ENCODE assay signal across 21 cellular contexts in genomic region chr17:81125573-81126081, GRCh38. TPM values are rescaled to one million over a fixed set of nuclear protein-coding genes. Genes with fewer than 3 reads are reported as not detected.
A peak's percentile ranks its signal among the peaks of the same experiment; 100 is the strongest.
DNase-seq lines count a peak whose midpoint lies in the region; ATAC-seq, FAIRE-seq and TF ChIP-seq lines count a peak whose summit lies in the region.
"Had no signal": no experiment of that assay in that cellular context is flagged by ENCODE, and none has a peak within 500 bp of the region (broad histone marks: within the 10 kb centered on the region; RNA-seq: fewer than 3 reads in every experiment).

No MANE protein-coding gene starts in this region.

- H3K27me3 ChIP-seq in left ventricle myocardium inferior (ENCODE audit: low read depth) (peaks cover 30% of the 10 kb centered on the region), endodermal cell (ENCODE audit: control insufficient read depth, insufficient read depth, low read length, poor library complexity, severe bottlenecking) (no peaks in the 10 kb centered on the region)
- H3K27me3 ChIP-seq: body of pancreas, neural progenitor cell had no signal

- no peaks in the 10 kb centered on the region for H3K36me3 ChIP-seq in left ventricle myocardium inferior
- no peaks in the 10 kb centered on the region for H3K36me3 ChIP-seq in endodermal cell (ENCODE audit: control insufficient read depth, insufficient read depth, low read length)
- H3K36me3 ChIP-seq: neural progenitor cell, sigmoid colon had no signal

- TF ChIP-seq CTCF in left ventricle myocardium inferior (IDR thresholded peaks at IDR 0.05; ENCODE audit: borderline replicate concordance), result no peak
- no peak for TF ChIP-seq CTCF in endodermal cell (conservative IDR thresholded peaks at IDR 0.05)

- WGBS in endodermal cell (ENCODE audit: insufficient coverage in 1 of 2, insufficient read length in 1 of 2), 2 experiments, result 93 to 95% methylated on average over 4 to 14 of the region's 14 CpGs

- peaks cover 18% of the 10 kb centered on the region for H3K4me1 ChIP-seq in left ventricle myocardium inferior
- no peaks in the 10 kb centered on the region for H3K4me1 ChIP-seq in endodermal cell (ENCODE audit: control insufficient read depth, insufficient read depth, low read length)
- H3K4me1 ChIP-seq: body of pancreas, sigmoid colon had no signal

- no peak overlapping the region for H3K4me3 Mint-ChIP-seq in endodermal cell
- H3K4me3 Mint-ChIP-seq in T-helper 17 cell, result no peak overlapping the region
- H3K4me3 Mint-ChIP-seq: activated B cell treated with CpG ODN at 0.5 μM for 24 hours; activated CD8-positive, alpha-beta memory T cell treated with anti-CD3 and anti-CD28 coated beads, Interleukin-2, amount 10 ng/mL, durations not matched to agents 7 days and 5 days; activated naive CD4-positive, alpha-beta T cell treated with anti-CD3 and anti-CD28 coated beads, Interleukin-2, amount 10 ng/mL, durations not matched to agents 7 days and 5 days; neural progenitor cell had no signal

- H3K9ac ChIP-seq in endodermal cell (ENCODE audit: extremely low read depth, low read length, poor library complexity, severe bottlenecking), result no peak overlapping the region
- H3K9ac ChIP-seq: neural progenitor cell had no signal

- H3K4me1 Mint-ChIP-seq in endodermal cell (no peaks in the 10 kb centered on the region), T-helper 17 cell (no peaks in the 10 kb centered on the region)
- H3K4me1 Mint-ChIP-seq: activated B cell treated with CpG ODN at 0.5 μM for 24 hours; activated CD8-positive, alpha-beta memory T cell treated with anti-CD3 and anti-CD28 coated beads, Interleukin-2, amount 10 ng/mL, durations not matched to agents 7 days and 5 days; activated naive CD4-positive, alpha-beta T cell treated with anti-CD3 and anti-CD28 coated beads, Interleukin-2, amount 10 ng/mL, durations not matched to agents 7 days and 5 days had no signal

- DNase-seq in Right ventricle myocardium superior, result no peak
- DNase-seq in cardiac septum (ENCODE audit: low spot score), result no peak
- DNase-seq in RCC 7860 (ENCODE audit: low spot score), result peak; percentile 22
- DNase-seq in left ventricle myocardium inferior, result no peak
- DNase-seq in endodermal cell, result no peak
- no peak for DNase-seq in T-helper 17 cell
- DNase-seq: activated B cell treated with CpG ODN at 0.5 μM for 24 hours; activated CD8-positive, alpha-beta memory T cell treated with anti-CD3 and anti-CD28 coated beads, Interleukin-2, amount 10 ng/mL, durations not matched to agents 7 days and 5 days; activated naive CD4-positive, alpha-beta T cell treated with anti-CD3 and anti-CD28 coated beads, Interleukin-2, amount 10 ng/mL, durations not matched to agents 7 days and 5 days; body of pancreas; effector CD4-positive, alpha-beta T cell; HCEC 1CT; Karpas-422; mammary epithelial cell; NCI-H2081 treated with DMSO at 0.1 percent for 48 hours; sigmoid colon; stimulated activated naive CD4-positive, alpha-beta T cell had no signal

- FAIRE-seq in RCC 7860 (lab: Jason Lieb, UNC), result no peak

- intact Hi-C loops in Right ventricle myocardium superior (cut with DNase I) (no loop called here), cardiac septum (cut with DNase I) (no loop called here), left ventricle myocardium inferior (cut with micrococcal nuclease) (no loop called here)

- ATAC-seq in Right ventricle myocardium superior (ENCODE audit: poor library complexity) (peak; percentile 65), HG03025 (IDR thresholded peaks at IDR 0.05; ENCODE audit: low FRiP score, unreplicated experiment) (no peak), HG02840 (IDR thresholded peaks at IDR 0.05; ENCODE audit: low FRiP score, unreplicated experiment) (no peak), T-helper 17 cell (no peak)
- ATAC-seq: activated CD8-positive, alpha-beta memory T cell treated with anti-CD3 and anti-CD28 coated beads, Interleukin-2, amount 10 ng/mL, durations not matched to agents 7 days and 5 days; body of pancreas had no signal

- H3K36me3 Mint-ChIP-seq in endodermal cell (ENCODE audit: low read depth), result no peaks in the 10 kb centered on the region
- no peaks in the 10 kb centered on the region for H3K36me3 Mint-ChIP-seq in T-helper 17 cell (ENCODE audit: low read depth)
- H3K36me3 Mint-ChIP-seq: activated CD8-positive, alpha-beta memory T cell treated with anti-CD3 and anti-CD28 coated beads, Interleukin-2, amount 10 ng/mL, durations not matched to agents 7 days and 5 days; activated naive CD4-positive, alpha-beta T cell treated with anti-CD3 and anti-CD28 coated beads, Interleukin-2, amount 10 ng/mL, durations not matched to agents 7 days and 5 days; neural progenitor cell had no signal

- H3K27ac Mint-ChIP-seq in endodermal cell (no peak overlapping the region), T-helper 17 cell (no peak overlapping the region)
- H3K27ac Mint-ChIP-seq: activated B cell treated with CpG ODN at 0.5 μM for 24 hours; activated CD8-positive, alpha-beta memory T cell treated with anti-CD3 and anti-CD28 coated beads, Interleukin-2, amount 10 ng/mL, durations not matched to agents 7 days and 5 days; activated naive CD4-positive, alpha-beta T cell treated with anti-CD3 and anti-CD28 coated beads, Interleukin-2, amount 10 ng/mL, durations not matched to agents 7 days and 5 days; neural progenitor cell had no signal

- H3K27me3 Mint-ChIP-seq in endodermal cell (ENCODE audit: insufficient read depth) (no peaks in the 10 kb centered on the region), T-helper 17 cell (no peaks in the 10 kb centered on the region)
- H3K27me3 Mint-ChIP-seq: activated CD8-positive, alpha-beta memory T cell treated with anti-CD3 and anti-CD28 coated beads, Interleukin-2, amount 10 ng/mL, durations not matched to agents 7 days and 5 days; activated naive CD4-positive, alpha-beta T cell treated with anti-CD3 and anti-CD28 coated beads, Interleukin-2, amount 10 ng/mL, durations not matched to agents 7 days and 5 days had no signal

- H3K9me3 ChIP-seq in left ventricle myocardium inferior (replicated peaks) (no peaks in the 10 kb centered on the region), endodermal cell (ENCODE audit: control insufficient read depth, low read length) (no peaks in the 10 kb centered on the region), T-helper 17 cell (ENCODE audit: control insufficient read depth, low read length, poor library complexity, severe bottlenecking) (no peaks in the 10 kb centered on the region)
- H3K9me3 ChIP-seq: body of pancreas, sigmoid colon had no signal

- H3K27ac ChIP-seq in left ventricle myocardium inferior (replicated peaks), result peak overlapping the region; percentile 38
- H3K27ac ChIP-seq in endodermal cell (ENCODE audit: low read depth, low read length), result no peak overlapping the region
- H3K27ac ChIP-seq: body of pancreas, HL-60, neural progenitor cell had no signal

- H3K9me3 Mint-ChIP-seq in endodermal cell, result no peaks in the 10 kb centered on the region
- H3K9me3 Mint-ChIP-seq: activated B cell treated with CpG ODN at 0.5 μM for 24 hours; activated naive CD4-positive, alpha-beta T cell treated with anti-CD3 and anti-CD28 coated beads, Interleukin-2, amount 10 ng/mL, durations not matched to agents 7 days and 5 days; neural progenitor cell had no signal

- H3K4me3 ChIP-seq in left ventricle myocardium inferior, result no peak overlapping the region
- H3K4me3 ChIP-seq in endodermal cell (ENCODE audit: low read length), result no peak overlapping the region
- H3K4me3 ChIP-seq: body of pancreas, neural progenitor cell, sigmoid colon had no signal

RNA-seq across cellular contexts. Expression of gene PVALEF, which starts 39.7 kb away (rescaled TPM):
- not detected for total RNA-seq in Right ventricle myocardium superior
- not detected for total RNA-seq in cardiac septum
- total RNA-seq in left ventricle myocardium inferior, result not detected
- total RNA-seq in endodermal cell, result not detected
- polyA plus RNA-seq in endodermal cell (2013, experiment 1 of 2), result not detected
- not detected for polyA plus RNA-seq in endodermal cell (2013, experiment 2 of 2)
- total RNA-seq in T-helper 17 cell, result not detected
- total RNA-seq: activated B cell treated with CpG ODN at 0.5 μM for 24 hours; activated CD8-positive, alpha-beta memory T cell treated with anti-CD3 and anti-CD28 coated beads, Interleukin-2, amount 10 ng/mL, durations not matched to agents 7 days and 5 days; body of pancreas; mammary epithelial cell; sigmoid colon had no signal
- polyA plus RNA-seq: mammary epithelial cell, sigmoid colon had no signal

RNA-seq across cellular contexts. Expression of gene AATK, which starts 40.4 kb away (rescaled TPM):
- total RNA-seq in Right ventricle myocardium superior (5.3 TPM), cardiac septum (9.3 TPM), left ventricle myocardium inferior (2.3 TPM), endodermal cell (1 to 10 TPM; 3.3 to 4.3 TPM), T-helper 17 cell (1 to 10 TPM; 1.9 to 2.2 TPM)
- 2.7 TPM for polyA plus RNA-seq in endodermal cell (2013, experiment 1 of 2)
- 4.6 TPM for polyA plus RNA-seq in endodermal cell (2013, experiment 2 of 2)
